In genomic region chr17:76849160-76849559, GRCh38 we compare ENCODE assay signal across 3 cellular contexts. TPM values are rescaled to one million over a fixed set of nuclear protein-coding genes. Genes with fewer than 3 reads are reported as not detected.
"Had no signal": no experiment of that assay in that cellular context is flagged by ENCODE, and none has a peak within 500 bp of the region (broad histone marks: within the 10 kb centered on the region; RNA-seq: fewer than 3 reads in every experiment).

No MANE protein-coding gene starts in this region.

RNA-seq across cellular contexts. Expression of gene MGAT5B, which starts 19.0 kb away (rescaled TPM):
- total RNA-seq: right atrium auricular region, transverse colon had no signal
- polyA plus RNA-seq: naive thymus-derived CD8-positive, alpha-beta T cell had no signal
